Comparison of ENCODE assay signal across 1 cellular context in genomic region chr4:16794816-16795445, GRCh38.
A peak's percentile ranks its signal among the peaks of the same experiment; 100 is the strongest.
TF ChIP-seq lines count a peak whose summit lies in the region.

No MANE protein-coding gene starts in this region.

TF ChIP-seq in K562, 482 proteins besides CTCF, POLR2A, EP300 and RAD21:
- TF ChIP-seq SMC3 (conservative IDR thresholded peaks at IDR 0.05; ENCODE audit: insufficient read depth, low read depth, low read length) = peak; percentile 40; the same call in 1 of the 2 replicates
- TF ChIP-seq SIN3A (IDR thresholded peaks at IDR 0.05; ENCODE audit: borderline replicate concordance in 2 of 2, control insufficient read depth in 1 of 2, low read depth in 2 of 2, low read length in 2 of 2) = no peak
TF ChIP-seq in K562: peak in this region for 1.
